ENCODE assay signal across 9 cellular contexts in genomic region chr16:23148166-23148512, GRCh38. TPM values are rescaled to one million over a fixed set of nuclear protein-coding genes. Genes with fewer than 3 reads are reported as not detected.
DNase-seq lines count a peak whose midpoint lies in the region; ATAC-seq and TF ChIP-seq lines count a peak whose summit lies in the region.
"Had no signal": no experiment of that assay in that cellular context is flagged by ENCODE, and none has a peak within 500 bp of the region (broad histone marks: within the 10 kb centered on the region; RNA-seq: fewer than 3 reads in every experiment).

No MANE protein-coding gene starts in this region.

- H3K4me3 Mint-ChIP-seq in naive thymus-derived CD4-positive, alpha-beta T cell: peak overlapping the region; percentile 85 to 98 (median 96)

- intact Hi-C loops in colonic mucosa (cut with DNase I): no loop called here
- intact Hi-C loops in naive thymus-derived CD4-positive, alpha-beta T cell (cut with micrococcal nuclease): loop anchor here (2.0 to 5.0 kb wide), 4 partner anchors 51 to 1503 kb away; partner anchors contain the start of genes DCTN5 (in 2 of the 2) and PALB2 (in 2 of the 2)

- CTCF ChIA-PET in AG04450 (lab: Charles Lee): no interaction called here
- CTCF ChIA-PET in naive thymus-derived CD4-positive, alpha-beta T cell (lab: Charles Lee): no interaction called here

- no peaks in the 10 kb centered on the region for H3K9me3 ChIP-seq in AG04450 (ENCODE audit: control insufficient read depth, insufficient read depth, low read length)
- H3K9me3 ChIP-seq in Karpas-422 (ENCODE audit: low read length): no peaks in the 10 kb centered on the region
- H3K9me3 ChIP-seq in colonic mucosa: no peaks in the 10 kb centered on the region
- H3K9me3 ChIP-seq in naive thymus-derived CD4-positive, alpha-beta T cell (ENCODE audit: control insufficient read depth in 2 of 3, low read length in 3 of 3): no peaks in the 10 kb centered on the region

- H3K4me1 ChIP-seq in Karpas-422 (ENCODE audit: low read length) (peaks cover 14% of the 10 kb centered on the region), colonic mucosa (peaks cover 4% of the 10 kb centered on the region)
- H3K4me1 ChIP-seq in naive thymus-derived CD4-positive, alpha-beta T cell (ENCODE audit: control insufficient read depth in 2 of 2, insufficient read depth in 2 of 2, low read length in 2 of 2): peaks cover 0 to 6% of the 10 kb centered on the region in 2 donors

- no peak for ATAC-seq in naive thymus-derived CD4-positive, alpha-beta T cell
- ATAC-seq in GM21526 (IDR thresholded peaks at IDR 0.05; ENCODE audit: low FRiP score, unreplicated experiment): no peak

- H3K27ac ChIP-seq in AG04450 (ENCODE audit: low read depth, low read length) (no peak overlapping the region), Karpas-422 (ENCODE audit: low read length) (no peak overlapping the region), colonic mucosa (peak overlapping the region; percentile 70)
- no peak overlapping the region for H3K27ac ChIP-seq in naive thymus-derived CD4-positive, alpha-beta T cell (ENCODE audit: low read depth, low read length)

- H3K4me3 ChIP-seq in AG04450 (ENCODE audit: low read depth, low read length): peak overlapping the region; percentile 71
- peak overlapping the region; percentile 71 for H3K4me3 ChIP-seq in Karpas-422 (ENCODE audit: low read length)
- peak overlapping the region; percentile 82 for H3K4me3 ChIP-seq in colonic mucosa
- peak overlapping the region; percentile 69 for H3K4me3 ChIP-seq in naive thymus-derived CD4-positive, alpha-beta T cell (ENCODE audit: low read length)

- peaks cover 12 to 25% (median 22%) of the 10 kb centered on the region in 7 donors for H3K4me1 Mint-ChIP-seq in naive thymus-derived CD4-positive, alpha-beta T cell

- no peaks in the 10 kb centered on the region for H3K9me2 ChIP-seq in Karpas-422 (replicated peaks; ENCODE audit: insufficient read depth, low read length)

- H3K27ac Mint-ChIP-seq in naive thymus-derived CD4-positive, alpha-beta T cell: peak overlapping the region; percentile 20 to 92 (median 77)

- POLR2A ChIA-PET in AG04450 (lab: Yijun Ruan, JAX): interaction anchor here (1.7 kb wide), 1 partner anchor 16 kb away, joined by 7 read pairs; no protein-coding TSS in a partner anchor
- POLR2A ChIA-PET in naive thymus-derived CD4-positive, alpha-beta T cell (lab: Charles Lee): no interaction called here

- peaks cover 0 to 7% (median 0%) of the 10 kb centered on the region in 5 donors for H3K27me3 Mint-ChIP-seq in naive thymus-derived CD4-positive, alpha-beta T cell

- peak overlapping the region; percentile 91 for H3K4me2 ChIP-seq in Karpas-422 (ENCODE audit: low read depth, low read length, poor library complexity, severe bottlenecking)

- peaks cover 0 to 4% (median 0%) of the 10 kb centered on the region in 11 donors for H3K9me3 Mint-ChIP-seq in naive thymus-derived CD4-positive, alpha-beta T cell

- H3K79me2 ChIP-seq in Karpas-422 (ENCODE audit: low read length): no peaks in the 10 kb centered on the region

- H3K9ac ChIP-seq in Karpas-422 (ENCODE audit: low read length) (peak overlapping the region; percentile 64), colonic mucosa (ENCODE audit: low read depth in 2 of 2, low read length in 2 of 2) (peak overlapping the region; percentile 70 to 71)

- TF ChIP-seq CTCF in AG04450 (IDR thresholded peaks at IDR 0.05; ENCODE audit: low read depth, low read length): no peak
- TF ChIP-seq CTCF in colonic mucosa (IDR thresholded peaks at IDR 0.05): no peak

- H2AFZ ChIP-seq in Karpas-422 (ENCODE audit: low read length): peak overlapping the region; percentile 63; the same call in 1 of the 2 replicates

- DNase-seq in AG04450 (ENCODE audit: low read depth, low spot score) (no peak), Karpas-422 (no peak), colonic mucosa (no peak), iPS-NIHi7 (ENCODE audit: extremely low spot score) (no peak), GM03348 (ENCODE audit: low spot score) (no peak)
- no peak for DNase-seq in naive thymus-derived CD4-positive, alpha-beta T cell
- no peak for DNase-seq in stimulated activated CD4-positive, alpha-beta T cell treated with anti-CD3 and anti-CD28 coated beads, Interleukin-12 subunit alpha, Interleukin-12 subunit beta, amount 100 ng/mL, for 4 hours

- H3K27me3 ChIP-seq in AG04450 (ENCODE audit: control insufficient read depth, insufficient read depth, low read length): peaks cover 2% of the 10 kb centered on the region
- 0 out of 2 replicates have a peak, but pooled peaks cover 2% of the 10 kb centered on the region for H3K27me3 ChIP-seq in Karpas-422 (ENCODE audit: low read length)
- no peaks in the 10 kb centered on the region for H3K27me3 ChIP-seq in colonic mucosa
- no peaks in the 10 kb centered on the region for H3K27me3 ChIP-seq in naive thymus-derived CD4-positive, alpha-beta T cell (ENCODE audit: control insufficient read depth in 2 of 2, insufficient read depth in 2 of 2, low read length in 2 of 2)

- no peaks in the 10 kb centered on the region for H3K36me3 ChIP-seq in Karpas-422 (ENCODE audit: insufficient read depth, low read length)
- H3K36me3 ChIP-seq in colonic mucosa: no peaks in the 10 kb centered on the region
- no peaks in the 10 kb centered on the region for H3K36me3 ChIP-seq in naive thymus-derived CD4-positive, alpha-beta T cell (ENCODE audit: control insufficient read depth in 2 of 3, insufficient read depth in 3 of 3, low read length in 3 of 3)

- peaks cover 20% of the 10 kb centered on the region for H4K20me1 ChIP-seq in Karpas-422 (ENCODE audit: insufficient read depth, low read depth, low read length)

- peaks cover 0 to 2% (median 0%) of the 10 kb centered on the region in 5 donors for H3K36me3 Mint-ChIP-seq in naive thymus-derived CD4-positive, alpha-beta T cell

RNA-seq across cellular contexts. Expression of gene USP31, which starts 1.1 kb away (rescaled TPM):
- polyA plus RNA-seq in AG04450 (2011; rRNA removed): 4.5 and 4.7 TPM in 2 replicates
- polyA minus RNA-seq in AG04450 (2011; rRNA and poly(A)+ RNA removed): 13.1 and 17.2 TPM in 2 replicates
- total RNA-seq in Karpas-422 (2014; rRNA removed; shearing (Covaris generic); ENCODE audit: low replicate concordance): 1.4 and 3.5 TPM in 2 replicates
- 1 to 10 TPM; 5.9 to 9.8 TPM for total RNA-seq in colonic mucosa
- 1 to 10 TPM; 2.7 to 6.0 (median 4.1) TPM for total RNA-seq in naive thymus-derived CD4-positive, alpha-beta T cell
- polyA plus RNA-seq in naive thymus-derived CD4-positive, alpha-beta T cell: under 1 TPM; 0.20 to 0.37 TPM

RNA-seq across cellular contexts. Expression of gene SCNN1G, which starts 34.4 kb away (rescaled TPM):
- polyA plus RNA-seq in AG04450 (2011; rRNA removed): not detected in 2 replicates
- polyA minus RNA-seq in AG04450 (2011; rRNA and poly(A)+ RNA removed): not detected in 2 replicates
- total RNA-seq in Karpas-422 (2014; rRNA removed; shearing (Covaris generic); ENCODE audit: low replicate concordance): not detected in 2 replicates
- total RNA-seq in colonic mucosa: 1 to 10 TPM; 2.0 to 3.4 TPM
- total RNA-seq in naive thymus-derived CD4-positive, alpha-beta T cell: not detected
- polyA plus RNA-seq in naive thymus-derived CD4-positive, alpha-beta T cell: not detected
- total RNA-seq: T-helper 1 cell treated with Interleukin-12 subunit alpha and Interleukin-12 subunit beta and Interleukin-4 antibody, amounts not matched to agents 30 ng/mL and 1 ng/mL, for 36 hours had no signal
